In the genomic region with DNA sequence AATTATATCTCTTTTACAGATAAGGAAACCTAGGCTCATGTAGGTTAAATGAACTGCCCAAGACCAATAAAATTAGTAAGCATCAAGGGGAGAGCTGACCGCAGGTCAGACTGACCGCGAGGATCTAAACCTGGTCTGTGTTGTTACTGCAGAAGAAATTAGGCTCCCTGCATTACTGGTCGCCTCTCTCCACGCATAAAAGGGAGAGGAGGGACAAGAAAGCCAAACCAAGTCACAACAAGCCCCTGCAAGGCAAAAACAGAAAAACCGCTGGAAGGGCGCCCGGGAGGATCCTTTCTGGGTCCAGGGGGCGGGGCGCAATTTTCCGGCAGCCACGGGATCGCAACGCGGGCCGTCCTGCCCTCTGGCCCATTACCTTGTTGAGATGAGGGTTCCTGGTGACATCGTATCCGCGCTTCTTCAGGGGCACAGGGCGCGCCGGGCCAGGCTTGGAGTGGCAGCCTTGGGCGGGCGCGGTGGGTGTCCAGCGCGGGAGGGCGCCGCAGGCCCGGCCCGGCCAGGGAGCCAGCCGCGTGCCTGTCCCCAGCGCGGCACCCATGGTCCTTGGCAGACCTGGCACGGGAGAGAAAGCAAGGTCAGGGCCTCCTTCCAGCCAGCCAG, we compare ENCODE assay signal across 8 cellular contexts. TPM values are rescaled to one million over a fixed set of nuclear protein-coding genes. Genes with fewer than 3 reads are reported as not detected.
DNase-seq lines count a peak whose midpoint lies in the region; ATAC-seq and TF ChIP-seq lines count a peak whose summit lies in the region.

No MANE protein-coding gene starts in this region.

- no peaks in the 10 kb centered on the region for H3K9me3 Mint-ChIP-seq in activated CD4-positive, alpha-beta T cell treated with anti-CD3 and anti-CD28 coated beads for 36 hours (ENCODE audit: low read depth)
- H3K9me3 Mint-ChIP-seq in activated naive CD8-positive, alpha-beta T cell treated with anti-CD3 and anti-CD28 coated beads, Interleukin-2, amount 10 ng/mL, durations not matched to agents 7 days and 5 days: no peaks in the 10 kb centered on the region

- no peak for TF ChIP-seq EP300 in ovary (IDR thresholded peaks at IDR 0.05)

- intact Hi-C loops in activated CD4-positive, alpha-beta T cell treated with anti-CD3 and anti-CD28 coated beads for 36 hours (cut with DNase I, micrococcal nuclease): loop anchor here (1.0 to 5.0 kb wide), 4 partner anchors 17 to 146 kb away; partner anchors contain the start of gene PRSS23 (in 1 of the 2)
- intact Hi-C loops in heart right ventricle (cut with DNase I): loop anchor here in 6 of 10 donors (5.0 to 10.0 kb wide), 7 partner anchors 49 to 217 kb away; partner anchors contain the start of gene PRSS23 (in 2 of the 6)
- intact Hi-C loops in ovary (cut with DNase I): loop anchor here in 2 of 4 donors (2.0 to 10.0 kb wide), 3 partner anchors 43 to 263 kb away; partner anchors contain the start of gene PRSS23 (in 1 of the 2)

- H3K4me1 Mint-ChIP-seq in activated CD4-positive, alpha-beta T cell treated with anti-CD3 and anti-CD28 coated beads for 36 hours: peaks cover 24% of the 10 kb centered on the region
- peaks cover 4% of the 10 kb centered on the region for H3K4me1 Mint-ChIP-seq in activated naive CD8-positive, alpha-beta T cell treated with anti-CD3 and anti-CD28 coated beads, Interleukin-2, amount 10 ng/mL, durations not matched to agents 7 days and 5 days

- H3K27me3 Mint-ChIP-seq in activated CD4-positive, alpha-beta T cell treated with anti-CD3 and anti-CD28 coated beads for 36 hours: peaks cover 17% of the 10 kb centered on the region
- peaks cover 51% of the 10 kb centered on the region for H3K27me3 Mint-ChIP-seq in activated naive CD8-positive, alpha-beta T cell treated with anti-CD3 and anti-CD28 coated beads, Interleukin-2, amount 10 ng/mL, durations not matched to agents 7 days and 5 days

- peak overlapping the region; percentile 74 to 97 (median 94) for H3K27ac ChIP-seq in heart right ventricle
- peak overlapping the region; percentile 93 to 97 for H3K27ac ChIP-seq in ovary

- H3K27me3 ChIP-seq in heart right ventricle: peaks cover 0 to 9% (median 0%) of the 10 kb centered on the region in 7 donors
- H3K27me3 ChIP-seq in ovary: no peaks in the 10 kb centered on the region

- peak overlapping the region; percentile 64 for H3K4me3 Mint-ChIP-seq in activated CD4-positive, alpha-beta T cell treated with anti-CD3 and anti-CD28 coated beads for 36 hours
- peak overlapping the region; percentile 51 for H3K4me3 Mint-ChIP-seq in activated naive CD8-positive, alpha-beta T cell treated with anti-CD3 and anti-CD28 coated beads, Interleukin-2, amount 10 ng/mL, durations not matched to agents 7 days and 5 days

- TF ChIP-seq CTCF in heart right ventricle (IDR thresholded peaks at IDR 0.05) (peak in 1 of 9 donors; percentile 10), ovary (IDR thresholded peaks at IDR 0.05) (no peak)

- DNase-seq in activated CD4-positive, alpha-beta T cell treated with anti-CD3 and anti-CD28 coated beads for 36 hours: peak; percentile 35
- no peak for DNase-seq in activated CD4-positive, alpha-beta T cell treated with anti-CD3 and anti-CD28 coated beads, Interleukin-2, amount 50 U/mL, for 4 hours
- DNase-seq in M059J (ENCODE audit: low read depth) (peak; percentile 80), heart right ventricle (peak; percentile 85 to 86), ovary (peak; percentile 86 to 96 (median 91))
- DNase-seq in activated naive CD8-positive, alpha-beta T cell treated with anti-CD3 and anti-CD28 coated beads, Interleukin-2, amount 10 ng/mL, durations not matched to agents 7 days and 5 days: no peak

- H3K36me3 ChIP-seq in heart right ventricle: peaks cover 0 to 24% (median 0%) of the 10 kb centered on the region in 9 donors
- H3K36me3 ChIP-seq in ovary: no peaks in the 10 kb centered on the region

- POLR2A ChIA-PET in activated CD4-positive, alpha-beta T cell treated with anti-CD3 and anti-CD28 coated beads for 36 hours (lab: Charles Lee): interaction anchor here (1.4 kb wide), 1 partner anchor 16 kb away, joined by 4 read pairs; no protein-coding TSS in a partner anchor
- POLR2A ChIA-PET in activated naive CD8-positive, alpha-beta T cell treated with anti-CD3 and anti-CD28 coated beads, Interleukin-2, amount 10 ng/mL, durations not matched to agents 7 days and 5 days (lab: Charles Lee): no interaction called here

- ATAC-seq in activated CD4-positive, alpha-beta T cell treated with anti-CD3 and anti-CD28 coated beads for 36 hours: peak; percentile 38
- no peak for ATAC-seq in activated naive CD8-positive, alpha-beta T cell treated with anti-CD3 and anti-CD28 coated beads, Interleukin-2, amount 10 ng/mL, durations not matched to agents 7 days and 5 days (ENCODE audit: low read depth)
- ATAC-seq in heart right ventricle (peak; percentile 72 to 86 (median 76)), GM21360 (IDR thresholded peaks at IDR 0.05; ENCODE audit: unreplicated experiment) (no peak), GM18517 (IDR thresholded peaks at IDR 0.05; ENCODE audit: unreplicated experiment) (no peak)

- H3K4me3 ChIP-seq in heart right ventricle (peak overlapping the region; percentile 48 to 88 (median 82)), ovary (peak overlapping the region; percentile 93)

- H3K4me1 ChIP-seq in heart right ventricle (peaks cover 3 to 62% (median 16%) of the 10 kb centered on the region in 9 donors), ovary (ENCODE audit: insufficient read depth) (peaks cover 4% of the 10 kb centered on the region)

- H3K36me3 Mint-ChIP-seq in activated CD4-positive, alpha-beta T cell treated with anti-CD3 and anti-CD28 coated beads for 36 hours (ENCODE audit: low read depth): no peaks in the 10 kb centered on the region
- peaks cover 1% of the 10 kb centered on the region for H3K36me3 Mint-ChIP-seq in activated naive CD8-positive, alpha-beta T cell treated with anti-CD3 and anti-CD28 coated beads, Interleukin-2, amount 10 ng/mL, durations not matched to agents 7 days and 5 days

- H3K27ac Mint-ChIP-seq in activated CD4-positive, alpha-beta T cell treated with anti-CD3 and anti-CD28 coated beads for 36 hours: peak overlapping the region; percentile 71
- H3K27ac Mint-ChIP-seq in activated naive CD8-positive, alpha-beta T cell treated with anti-CD3 and anti-CD28 coated beads, Interleukin-2, amount 10 ng/mL, durations not matched to agents 7 days and 5 days: peak overlapping the region; percentile 8

- TF ChIP-seq POLR2A in ovary (IDR thresholded peaks at IDR 0.05): peak; percentile 47

- CTCF ChIA-PET in activated CD4-positive, alpha-beta T cell treated with anti-CD3 and anti-CD28 coated beads for 36 hours (lab: Charles Lee): interaction anchor here (0.6 kb wide), 1 partner anchor 33 kb away, joined by 3 read pairs; no protein-coding TSS in a partner anchor

- WGBS in heart right ventricle, 2 donors: 1% methylated on average over 36 of the region's 36 CpGs
- WGBS in ovary, 3 donors: 0 to 3% (median 2%) methylated on average over 30 to 36 of the region's 36 CpGs

- H3K9me3 ChIP-seq in heart right ventricle (no peaks in the 10 kb centered on the region), ovary (no peaks in the 10 kb centered on the region)

RNA-seq across cellular contexts. Expression of gene ME3, which starts 0.9 kb away (rescaled TPM):
- total RNA-seq in activated CD4-positive, alpha-beta T cell treated with anti-CD3 and anti-CD28 coated beads for 36 hours: 1 to 10 TPM; 4.0 to 6.0 TPM
- total RNA-seq in M059J (2014; rRNA removed; shearing (Covaris generic)): 5.7 and 10.4 TPM in 2 replicates
- 1 to 10 TPM in 1 of 2 experiments, under 1 TPM in 1; 0.79 to 1.2 TPM for total RNA-seq in activated naive CD8-positive, alpha-beta T cell treated with anti-CD3 and anti-CD28 coated beads, Interleukin-2, amount 10 ng/mL, durations not matched to agents 7 days and 5 days
- total RNA-seq in heart right ventricle: 10 to 100 TPM; 17.4 to 39.8 (median 33.7) TPM
- polyA plus RNA-seq in heart right ventricle: 10 to 100 TPM; 17.2 to 46.8 TPM
- total RNA-seq in ovary: 10 to 100 TPM; 35.9 to 48.6 (median 45.7) TPM
- 10 to 100 TPM; 25.2 to 27.2 TPM for polyA plus RNA-seq in ovary

Comparison
In these comparisons a context has a peak if more than half of its experiments do, and no peak if none do; other contexts are left out.
1. DNase-seq: peak in activated CD4-positive, alpha-beta T cell treated with anti-CD3 and anti-CD28 coated beads for 36 hours (single experiment), M059J (single experiment), heart right ventricle (2 of 2) and ovary (5 of 5); none in activated CD4-positive, alpha-beta T cell treated with anti-CD3 and anti-CD28 coated beads, Interleukin-2, amount 50 U/mL, for 4 hours (0 of 2) and activated naive CD8-positive, alpha-beta T cell treated with anti-CD3 and anti-CD28 coated beads, Interleukin-2, amount 10 ng/mL, durations not matched to agents 7 days and 5 days (single experiment).
2. ATAC-seq: peak in activated CD4-positive, alpha-beta T cell treated with anti-CD3 and anti-CD28 coated beads for 36 hours (single experiment) and heart right ventricle (8 of 8); none in activated naive CD8-positive, alpha-beta T cell treated with anti-CD3 and anti-CD28 coated beads, Interleukin-2, amount 10 ng/mL, durations not matched to agents 7 days and 5 days (single experiment), GM21360 (single experiment) and GM18517 (single experiment).